ENCODE assay signal across 8 cellular contexts in the genomic region with DNA sequence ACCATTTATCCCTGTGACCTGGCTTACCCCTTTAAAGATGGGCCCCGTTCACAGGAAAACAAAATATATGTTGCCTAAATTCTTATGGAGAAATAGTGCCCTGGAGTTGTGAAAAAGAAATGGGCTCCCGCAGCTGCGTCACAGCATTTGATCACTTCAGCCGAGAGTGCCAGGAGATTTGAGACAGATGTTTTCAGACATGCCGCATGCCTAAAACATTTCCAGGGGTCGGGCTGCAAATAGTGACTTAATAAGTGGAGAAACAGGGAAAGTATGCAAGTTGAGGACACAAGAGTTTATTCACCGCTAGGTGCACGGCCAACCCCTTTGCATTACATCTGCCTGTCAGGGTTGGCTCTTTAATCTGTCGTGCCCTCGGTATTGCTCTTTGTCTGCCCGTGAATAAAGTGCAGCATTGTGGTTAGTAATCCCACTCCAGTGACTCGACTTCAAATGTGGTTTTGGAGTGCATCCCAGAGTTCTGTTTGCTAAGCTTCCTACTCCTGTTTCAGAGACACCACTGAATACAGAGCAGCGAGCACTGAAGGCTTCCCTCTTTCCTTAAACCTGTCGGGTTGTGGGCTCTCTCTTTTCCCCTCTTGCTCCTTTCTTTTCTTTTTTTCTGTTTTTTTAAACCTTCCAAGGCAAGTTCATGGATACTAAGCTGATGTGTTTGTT.
DNase-seq lines count a peak whose midpoint lies in the region; ATAC-seq and TF ChIP-seq lines count a peak whose summit lies in the region.

No MANE protein-coding gene starts in this region.

- peak overlapping the region; percentile 97 for H3K4me2 ChIP-seq in GM23248 (ENCODE audit: unreplicated experiment)

- TF ChIP-seq CTCF in RWPE1 (conservative IDR thresholded peaks at IDR 0.05; ENCODE audit: low read depth) (peak; percentile 19; the same call in 1 of the 2 replicates), fibroblast of the aortic adventitia (IDR thresholded peaks at IDR 0.05; ENCODE audit: insufficient read depth, low read length) (peak; percentile 26), ovary (IDR thresholded peaks at IDR 0.05) (no peak)

- in situ Hi-C loops in GM23248 (cut with MboI), result no loop called here

- no peak for TF ChIP-seq POLR2A in ovary (IDR thresholded peaks at IDR 0.05)

- intact Hi-C loops in ovary (cut with DNase I), result loop anchor here in 1 of 4 donors (10.0 kb wide), 1 partner anchor 81 kb away; no protein-coding TSS in a partner anchor

- H3K27ac ChIP-seq in GM23248 (peak overlapping the region; percentile 87), RWPE1 (peak overlapping the region; percentile 86), ovary (peak overlapping the region; percentile 33 to 90)

- no peak for ATAC-seq in GM21723 (IDR thresholded peaks at IDR 0.05; ENCODE audit: unreplicated experiment)

- CTCF ChIA-PET in RWPE1 (lab: Yijun Ruan, JAX), result interaction anchor here (0.6 to 0.9 kb wide), 4 partner anchors 11 to 430 kb away, joined by 3 to 9 read pairs (median 4); no protein-coding TSS in a partner anchor

- H3K27me3 ChIP-seq in GM23248 (replicated peaks; ENCODE audit: insufficient read depth), result no peaks in the 10 kb centered on the region
- H3K27me3 ChIP-seq in ovary, result no peaks in the 10 kb centered on the region

- H2AFZ ChIP-seq in GM23248, result peak overlapping the region; percentile 44; the same call in 1 of the 2 replicates

- H3K9me2 ChIP-seq in GM23248 (ENCODE audit: insufficient read depth), result no peaks in the 10 kb centered on the region

- H3K4me3 ChIP-seq in GM23248 (peak overlapping the region; percentile 95), fibroblast of the aortic adventitia (ENCODE audit: low read depth, low read length) (peak overlapping the region; percentile 73), ovary (peak overlapping the region; percentile 26)

- H4K20me1 ChIP-seq in GM23248 (ENCODE audit: insufficient read depth), result no peaks in the 10 kb centered on the region

- no peak for TF ChIP-seq EP300 in ovary (IDR thresholded peaks at IDR 0.05)

- H3K36me3 ChIP-seq in GM23248 (ENCODE audit: low read depth), result no peaks in the 10 kb centered on the region
- H3K36me3 ChIP-seq in ovary, result no peaks in the 10 kb centered on the region

- H3K79me2 ChIP-seq in GM23248 (ENCODE audit: insufficient read depth), result peaks cover 32% of the 10 kb centered on the region

- H3K9ac ChIP-seq in GM23248, result peak overlapping the region; percentile 89

- H3K4me1 ChIP-seq in GM23248 (ENCODE audit: insufficient read depth), result peaks cover 54% of the 10 kb centered on the region
- peaks cover 12% of the 10 kb centered on the region for H3K4me1 ChIP-seq in ovary (ENCODE audit: insufficient read depth)

- H3K9me3 ChIP-seq in GM23248 (ENCODE audit: low read depth) (no peaks in the 10 kb centered on the region), ovary (no peaks in the 10 kb centered on the region)

- peaks cover 43% of the 10 kb centered on the region for H3F3A ChIP-seq in GM23248 (ENCODE audit: insufficient read depth)

- POLR2A ChIA-PET in RWPE1 (lab: Yijun Ruan, JAX; ENCODE audit: low non-redundant PET), result no interaction called here

- WGBS in GM23248 (ENCODE audit: low coverage in 1 of 2, low lambda C conversion rate in 2 of 2, missing lambda C conversion rate in 2 of 2), 2 experiments, result 0 to 1% methylated on average over 14 of the region's 14 CpGs
- WGBS in ovary, 3 donors, result 1 to 12% (median 8%) methylated on average over 14 of the region's 14 CpGs

- DNase-seq in GM23248 (peak; percentile 97), RWPE1 (ENCODE audit: low spot score) (peak; percentile 71), fibroblast of the aortic adventitia (ENCODE audit: low read depth) (peak; percentile 99), ovary (peak; percentile 54 to 70 (median 60)), SIG-M5 treated with dmso at 0.1 percent for 504 hours (lab: John Stamatoyannopoulos, UW; ENCODE audit: unreplicated experiment) (no peak), NK-92 (lab: John Stamatoyannopoulos, UW; ENCODE audit: unreplicated experiment) (no peak), KG1 (lab: John Stamatoyannopoulos, UW) (no peak)

Comparison
In these comparisons a context has a peak if more than half of its experiments do, and no peak if none do; other contexts are left out.
1. DNase-seq: peak in GM23248 (single experiment), RWPE1 (single experiment), fibroblast of the aortic adventitia (single experiment) and ovary (5 of 5); none in SIG-M5 treated with dmso at 0.1 percent for 504 hours (single experiment), NK-92 (single experiment) and KG1 (single experiment).
2. H3K4me3 ChIP-seq: peak in every context shown above with its lines; median percentile 95 in GM23248; 73 in fibroblast of the aortic adventitia; 26 in ovary.
3. CTCF ChIP-seq: peak in RWPE1 (single experiment) and fibroblast of the aortic adventitia (single experiment); none in ovary (0 of 3).
4. Peak in every context shown above with its lines, with median percentiles within 50 percentile points of each other: H3K27ac ChIP-seq.